8 cellular contexts compared by ENCODE assay signal in genomic region chr20:38633577-38634093, GRCh38. TPM values are rescaled to one million over a fixed set of nuclear protein-coding genes. Genes with fewer than 3 reads are reported as not detected.
A peak's percentile ranks its signal among the peaks of the same experiment; 100 is the strongest.
DNase-seq lines count a peak whose midpoint lies in the region; FAIRE-seq and TF ChIP-seq lines count a peak whose summit lies in the region.

No MANE protein-coding gene starts in this region.

- H3K9me3 ChIP-seq in fibroblast of lung (ENCODE audit: control insufficient read depth, insufficient read depth, low read depth, low read length): no peaks in the 10 kb centered on the region
- H3K9me3 ChIP-seq in osteoblast (ENCODE audit: low read depth, low read length): no peaks in the 10 kb centered on the region

- peak; percentile 95 for TF ChIP-seq CTCF in GM12873 (IDR thresholded peaks at IDR 0.05; ENCODE audit: insufficient read depth, low read depth, low read length, missing control alignments)
- TF ChIP-seq CTCF in fibroblast of lung (conservative IDR thresholded peaks at IDR 0.05 in 1 of 2, IDR thresholded peaks at IDR 0.05 in 1 of 2; ENCODE audit: low read depth in 1 of 2, low read length in 2 of 2): peak; percentile 71 to 92
- peak; percentile 88 for TF ChIP-seq CTCF in osteoblast (IDR thresholded peaks at IDR 0.05; ENCODE audit: extremely low read depth, low read depth, low read length)

- H3K4me1 ChIP-seq in fibroblast of lung (ENCODE audit: control insufficient read depth, extremely low read depth, insufficient read depth, low read length) (no peaks in the 10 kb centered on the region), osteoblast (ENCODE audit: insufficient read depth, low read length) (no peaks in the 10 kb centered on the region)

- H3K4me3 ChIP-seq in fibroblast of lung (replicated peaks in 1 of 4; ENCODE audit: control extremely low read depth in 1 of 4, insufficient read depth in 1 of 4, low read depth in 3 of 4, low read length in 4 of 4) (no peak overlapping the region), osteoblast (ENCODE audit: insufficient read depth, low read length) (no peak overlapping the region)

- H3K27me3 ChIP-seq in fibroblast of lung (ENCODE audit: control insufficient read depth, insufficient read depth, low read length) (no peaks in the 10 kb centered on the region), osteoblast (ENCODE audit: insufficient read depth, low read length) (no peaks in the 10 kb centered on the region)

- DNase-seq in KG1 (lab: John Stamatoyannopoulos, UW) (peak; percentile 18), OCI-M2 (lab: John Stamatoyannopoulos, UW; ENCODE audit: unreplicated experiment) (peak; percentile 48), activated T-cell treated with anti-CD3 and anti-CD28 coated beads for 24 hours (ENCODE audit: low read depth) (peak; percentile 50), fibroblast of lung (ENCODE audit: low read depth in 2 of 2) (peak; percentile 14 to 28), osteoblast (ENCODE audit: insufficient read length, low spot score, missing footprints) (peak; percentile 94), urothelium cell line (ENCODE audit: low spot score) (peak; percentile 91), amniotic stem cell (lab: John Stamatoyannopoulos, UW) (no peak)

- H3K4me2 ChIP-seq in fibroblast of lung (ENCODE audit: extremely low read depth, insufficient read depth, low read length) (no peak overlapping the region), osteoblast (ENCODE audit: insufficient read depth, low read length) (no peak overlapping the region)

- H3K36me3 ChIP-seq in fibroblast of lung (ENCODE audit: control insufficient read depth, insufficient read depth, low read length) (no peaks in the 10 kb centered on the region), osteoblast (ENCODE audit: insufficient read depth, low read length) (no peaks in the 10 kb centered on the region)

- H3K27ac ChIP-seq in fibroblast of lung (ENCODE audit: insufficient read depth, low read length) (no peak overlapping the region), osteoblast (ENCODE audit: low read depth, low read length) (no peak overlapping the region)

- H3K9ac ChIP-seq in fibroblast of lung (ENCODE audit: insufficient read depth, low read length): no peak overlapping the region

- FAIRE-seq in urothelium cell line (lab: Jason Lieb, UNC): peak; percentile 81

- H3K79me2 ChIP-seq in fibroblast of lung (ENCODE audit: control insufficient read depth, insufficient read depth, low read length) (no peaks in the 10 kb centered on the region), osteoblast (ENCODE audit: insufficient read depth, low read length) (no peaks in the 10 kb centered on the region)

- H2AFZ ChIP-seq in fibroblast of lung (ENCODE audit: low read length) (no peak overlapping the region), osteoblast (ENCODE audit: low read length) (no peak overlapping the region)

- H4K20me1 ChIP-seq in fibroblast of lung (ENCODE audit: control insufficient read depth, extremely low read depth, insufficient read depth, low read length) (no peaks in the 10 kb centered on the region), osteoblast (ENCODE audit: insufficient read depth, low read length) (no peaks in the 10 kb centered on the region)

RNA-seq across cellular contexts. Expression of gene ARHGAP40, which starts 32.0 kb away (rescaled TPM):
- total RNA-seq in fibroblast of lung: not detected in 2 replicates
- polyA plus RNA-seq in fibroblast of lung: not detected in 2 replicates
- polyA plus RNA-seq in fibroblast of lung (2012): not detected in 2 replicates
- polyA minus RNA-seq in fibroblast of lung (ENCODE audit: low replicate concordance): not detected in 2 replicates
- not detected in 2 replicates for total RNA-seq in osteoblast

RNA-seq across cellular contexts. Expression of gene ADIG, which starts 52.6 kb away (rescaled TPM):
- total RNA-seq in fibroblast of lung: not detected in 2 replicates
- not detected in 2 replicates for polyA plus RNA-seq in fibroblast of lung
- not detected in 2 replicates for polyA plus RNA-seq in fibroblast of lung (2012)
- polyA minus RNA-seq in fibroblast of lung (ENCODE audit: low replicate concordance): not detected in 2 replicates
- total RNA-seq in osteoblast: not detected in 2 replicates
